Comparison of ENCODE assay signal across 15 cellular contexts in the genomic region with DNA sequence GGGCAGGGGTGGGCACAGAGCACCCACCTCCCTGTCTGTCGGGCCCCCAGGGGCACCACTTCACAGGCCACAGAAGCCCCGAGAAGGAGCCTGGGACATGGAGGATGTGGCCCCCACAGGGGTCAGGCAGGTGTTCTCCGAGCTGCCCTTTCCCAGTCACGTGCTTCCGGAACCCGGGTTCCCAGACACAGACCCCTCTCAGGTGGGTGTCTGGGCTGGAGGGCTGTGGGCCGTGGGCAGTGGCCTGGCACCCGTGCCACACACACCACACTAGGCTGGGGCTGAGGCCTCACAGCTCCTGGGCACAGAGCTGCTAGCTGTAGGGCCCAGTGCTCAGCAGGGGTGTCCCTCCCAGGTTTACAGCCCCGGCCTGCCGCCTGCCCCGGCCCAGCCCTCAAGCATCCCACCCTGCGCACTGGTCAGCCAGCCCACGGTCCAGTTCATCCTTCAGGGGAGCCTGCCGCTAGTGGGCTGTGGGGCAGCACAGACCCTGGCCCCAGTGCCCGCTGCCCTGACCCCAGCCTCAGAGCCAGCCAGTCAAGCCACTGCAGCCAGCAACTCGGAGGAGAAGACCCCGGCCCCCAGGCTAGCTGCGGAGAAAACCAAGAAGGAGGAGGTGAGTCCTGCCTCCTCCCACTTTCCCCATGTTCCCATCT. TPM values are rescaled to one million over a fixed set of nuclear protein-coding genes. Genes with fewer than 3 reads are reported as not detected.
"Had no signal": no experiment of that assay in that cellular context is flagged by ENCODE, and none has a peak within 500 bp of the region (broad histone marks: within the 10 kb centered on the region; RNA-seq: fewer than 3 reads in every experiment).

No MANE protein-coding gene starts in this region.

- H3K4me3 Mint-ChIP-seq: activated CD8-positive, alpha-beta T cell treated with anti-CD3 and anti-CD28 coated beads for 36 hours; activated naive CD4-positive, alpha-beta T cell treated with anti-CD3 and anti-CD28 coated beads for 36 hours; activated T-cell treated with anti-CD3 and anti-CD28 coated beads, Interleukin-2, amount 50 U/mL, for 72 hours; brain had no signal

- H3K27me3 ChIP-seq: neutrophil, tibial artery had no signal

- ATAC-seq: activated CD8-positive, alpha-beta T cell treated with anti-CD3 and anti-CD28 coated beads for 36 hours; activated T-cell treated with anti-CD3 and anti-CD28 coated beads, Interleukin-2, amount 50 U/mL, for 72 hours had no signal

- H3K4me3 ChIP-seq: left ventricle myocardium inferior, skin epidermis, tibial artery had no signal

- H3K9me3 ChIP-seq: left ventricle myocardium inferior, neutrophil, tibial artery had no signal

- H3K9me3 Mint-ChIP-seq: activated CD8-positive, alpha-beta T cell treated with anti-CD3 and anti-CD28 coated beads for 36 hours; activated naive CD4-positive, alpha-beta T cell treated with anti-CD3 and anti-CD28 coated beads for 36 hours; activated T-cell treated with anti-CD3 and anti-CD28 coated beads, Interleukin-2, amount 50 U/mL, for 72 hours had no signal

- H3K27ac Mint-ChIP-seq: activated CD8-positive, alpha-beta T cell treated with anti-CD3 and anti-CD28 coated beads for 36 hours; activated naive CD4-positive, alpha-beta T cell treated with anti-CD3 and anti-CD28 coated beads for 36 hours; activated T-cell treated with anti-CD3 and anti-CD28 coated beads, Interleukin-2, amount 50 U/mL, for 72 hours; brain had no signal

- H3K27ac ChIP-seq: left ventricle myocardium inferior, neutrophil, tibial artery had no signal

- DNase-seq: activated CD8-positive, alpha-beta memory T cell treated with anti-CD3 and anti-CD28 coated beads, Interleukin-2, amount 50 U/mL, for 4 hours; activated CD8-positive, alpha-beta T cell treated with anti-CD3 and anti-CD28 coated beads for 36 hours; activated naive CD4-positive, alpha-beta T cell treated with anti-CD3 and anti-CD28 coated beads for 36 hours; activated T-cell treated with anti-CD3 and anti-CD28 coated beads, Interleukin-2, amount 50 U/mL, for 72 hours; amygdala; erythroblast; left ventricle myocardium inferior; stimulated activated CD4-positive, alpha-beta T cell treated with anti-CD3 and anti-CD28 coated beads, Interleukin-4, amount 100 ng/mL, for 4 hours; tibial artery had no signal

- H3K27me3 Mint-ChIP-seq: activated CD8-positive, alpha-beta T cell treated with anti-CD3 and anti-CD28 coated beads for 36 hours had no signal

RNA-seq across cellular contexts. Expression of a gene that starts 14.5 kb away (rescaled TPM):
- total RNA-seq: activated CD8-positive, alpha-beta T cell treated with anti-CD3 and anti-CD28 coated beads for 36 hours; activated naive CD4-positive, alpha-beta T cell treated with anti-CD3 and anti-CD28 coated beads for 36 hours; left ventricle myocardium inferior had no signal
- polyA plus RNA-seq: keratinocyte had no signal

RNA-seq across cellular contexts. Expression of a gene that starts 16.7 kb away (rescaled TPM):
- total RNA-seq: activated CD8-positive, alpha-beta T cell treated with anti-CD3 and anti-CD28 coated beads for 36 hours; activated naive CD4-positive, alpha-beta T cell treated with anti-CD3 and anti-CD28 coated beads for 36 hours; activated T-cell treated with anti-CD3 and anti-CD28 coated beads, Interleukin-2, amount 50 U/mL, for 72 hours; left ventricle myocardium inferior; mesenteric fat pad; T-helper 2 cell treated with Interferon-gamma antibody and Interleukin-4, amounts not matched to agents 100 ng/mL and 5 ng/mL, for 36 hours had no signal
- polyA plus RNA-seq: keratinocyte had no signal

RNA-seq across cellular contexts. Expression of a gene that starts 26.8 kb away (rescaled TPM):
- polyA plus RNA-seq: keratinocyte had no signal
